In the genomic region with DNA sequence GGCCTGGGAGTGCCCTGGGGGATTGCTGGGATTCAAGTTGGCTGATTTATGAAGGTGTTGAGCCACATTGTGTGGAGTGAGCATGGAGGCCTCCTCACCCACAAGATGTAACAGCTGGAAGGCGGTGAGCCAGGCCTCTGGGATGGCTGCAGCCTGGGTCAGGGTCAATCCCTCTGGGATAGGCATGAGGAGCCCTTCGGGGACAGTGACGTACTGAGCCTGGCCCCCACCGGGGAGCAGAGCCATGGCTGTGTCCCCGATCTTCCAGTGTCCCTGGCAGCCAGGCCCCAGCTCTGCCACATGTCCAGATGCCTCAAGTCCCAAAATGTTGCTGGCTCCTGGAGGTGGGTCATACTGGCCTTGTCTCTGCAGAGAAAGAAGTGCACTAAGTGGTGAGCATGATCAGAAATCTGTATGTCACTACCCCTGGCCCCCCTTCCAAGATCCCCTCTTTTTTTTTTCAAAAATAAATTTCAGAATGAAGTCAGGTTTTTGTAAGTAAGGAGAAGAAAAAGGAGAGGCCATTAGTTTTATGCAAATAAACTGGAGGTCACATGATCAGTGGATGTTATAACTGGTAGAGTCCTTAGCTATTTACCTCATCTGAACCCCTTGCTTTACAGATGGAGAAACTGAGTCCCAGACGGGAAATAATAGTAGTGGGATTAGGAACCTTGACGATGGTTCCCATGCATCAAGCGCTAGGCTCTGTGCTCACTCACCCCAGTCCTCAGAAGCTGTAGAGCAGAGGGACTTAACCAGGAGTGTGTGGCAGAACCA, we compare ENCODE assay signal across 1 cellular context.
TF ChIP-seq lines count a peak whose summit lies in the region.

No MANE protein-coding gene starts in this region.

TF ChIP-seq in endothelial cell of umbilical vein, 7 proteins besides CTCF, POLR2A, EP300 and RAD21:
- TF ChIP-seq EZH2 (IDR thresholded peaks at IDR 0.05; ENCODE audit: borderline replicate concordance, low read depth, low read length, severe bottlenecking), result no peak
